In genomic region chr4:170259631-170260153, GRCh38 we compare ENCODE assay signal across 8 cellular contexts.
DNase-seq lines count a peak whose midpoint lies in the region; ATAC-seq and TF ChIP-seq lines count a peak whose summit lies in the region.

No MANE protein-coding gene starts in this region.

- DNase-seq in AG09319 (ENCODE audit: extremely low read depth, low read depth) (peak; percentile 49), MG63 (peak; percentile 46), RPMI7951 (ENCODE audit: low read depth) (peak; percentile 48), caudate nucleus (lab: John Stamatoyannopoulos, UW) (peak in 54 of 61 donors; percentile 5 to 95 (median 55)), left lung (peak in 1 of 2 donors; percentile 51), stomach (peak; percentile 74)

- WGBS in stomach, 5 donors: 15 to 25% (median 17%) methylated on average over 6 of the region's 6 CpGs

- no peak overlapping the region for H3K4me3 ChIP-seq in GM12875 (ENCODE audit: low read depth, low read length)
- no peak overlapping the region for H3K4me3 ChIP-seq in MG63
- H3K4me3 ChIP-seq in left lung: no peak overlapping the region
- H3K4me3 ChIP-seq in stomach: no peak overlapping the region

- H3K9me3 ChIP-seq in MG63 (no peaks in the 10 kb centered on the region), left lung (no peaks in the 10 kb centered on the region), stomach (no peaks in the 10 kb centered on the region)

- TF ChIP-seq EP300 in stomach (IDR thresholded peaks at IDR 0.05): no peak

- intact Hi-C loops in left lung (cut with DNase I) (no loop called here), stomach (cut with DNase I; ENCODE audit: low total_unique reads) (no loop called here)

- H3K27ac ChIP-seq in caudate nucleus (ENCODE audit: low read depth, low read length) (no peak overlapping the region), left lung (no peak overlapping the region), stomach (no peak overlapping the region)

- peak; percentile 97 for ATAC-seq in HG02588 (IDR thresholded peaks at IDR 0.05; ENCODE audit: unreplicated experiment)
- ATAC-seq in left lung: peak; percentile 100

- no peaks in the 10 kb centered on the region for H3K4me1 ChIP-seq in left lung
- H3K4me1 ChIP-seq in stomach: no peaks in the 10 kb centered on the region

- H3K27me3 ChIP-seq in MG63 (no peaks in the 10 kb centered on the region), left lung (no peaks in the 10 kb centered on the region), stomach (peaks cover 0 to 6% (median 0%) of the 10 kb centered on the region in 3 donors)

- no peak for TF ChIP-seq POLR2A in stomach (IDR thresholded peaks at IDR 0.05)

- H3K36me3 ChIP-seq in MG63 (no peaks in the 10 kb centered on the region), left lung (no peaks in the 10 kb centered on the region), stomach (no peaks in the 10 kb centered on the region)

- TF ChIP-seq CTCF in AG09319 (IDR thresholded peaks at IDR 0.05; ENCODE audit: low read depth, low read length) (peak; percentile 64), GM12875 (IDR thresholded peaks at IDR 0.05; ENCODE audit: borderline replicate concordance, insufficient read depth, low read depth, low read length) (peak; percentile 77), left lung (IDR thresholded peaks at IDR 0.05) (peak; percentile 56 to 60), stomach (IDR thresholded peaks at IDR 0.05) (peak in 5 of 7 experiments; percentile 28 to 90 (median 63))
